In genomic region chr5:39598641-39599248, GRCh38 we compare ENCODE assay signal across 1 cellular context.
TF ChIP-seq lines count a peak whose summit lies in the region.

No MANE protein-coding gene starts in this region.

TF ChIP-seq in GM23338, 12 proteins besides CTCF, POLR2A, EP300 and RAD21:
- TF ChIP-seq ETS1 (IDR thresholded peaks at IDR 0.05) (no peak), JUNB (IDR thresholded peaks at IDR 0.05; ENCODE audit: unreplicated experiment) (no peak), ZNF114 (CRISPR knock-in tag; IDR thresholded peaks at IDR 0.05) (no peak), CREB1 (CRISPR knock-in tag; IDR thresholded peaks at IDR 0.05; ENCODE audit: low read depth) (no peak), REST (IDR thresholded peaks at IDR 0.05; ENCODE audit: unreplicated experiment) (no peak), NANOG (IDR thresholded peaks at IDR 0.05; ENCODE audit: borderline replicate concordance) (no peak)
